ENCODE assay signal across 1 cellular context in genomic region chr12:123949118-123949774, GRCh38.
TF ChIP-seq lines count a peak whose summit lies in the region.

No MANE protein-coding gene starts in this region.

TF ChIP-seq in HepG2, 621 proteins besides CTCF, POLR2A, EP300 and RAD21 (continued from another document and continues in another):
- TF ChIP-seq ZBED4 (CRISPR knock-in tag; IDR thresholded peaks at IDR 0.05; ENCODE audit: borderline replicate concordance) (no peak), HNF4A (CRISPR knock-in tag; IDR thresholded peaks at IDR 0.05) (peak; percentile 93), SALL1 (CRISPR knock-in tag; IDR thresholded peaks at IDR 0.05) (peak; percentile 54), ZNF142 (CRISPR knock-in tag; IDR thresholded peaks at IDR 0.05) (no peak), MTA1 (CRISPR knock-in tag; IDR thresholded peaks at IDR 0.05; ENCODE audit: borderline replicate concordance) (peak; percentile 48; the same call in 1 of the 2 replicates), ZBTB7B (CRISPR knock-in tag; IDR thresholded peaks at IDR 0.05) (peak; percentile 35; the same call in 1 of the 2 replicates), ESRRA (CRISPR knock-in tag; IDR thresholded peaks at IDR 0.05; ENCODE audit: low read depth) (peak; percentile 93), ATF3 (CRISPR knock-in tag; IDR thresholded peaks at IDR 0.05) (0 out of 2 replicates have a peak, but pooled peaks have one; percentile 1), ZBTB40 (IDR thresholded peaks at IDR 0.05) (no peak), ZBTB40 (CRISPR knock-in tag; IDR thresholded peaks at IDR 0.05) (no peak; the same call in 1 of the 2 replicates), ZNF629 (CRISPR knock-in tag; conservative IDR thresholded peaks at IDR 0.05) (peak; percentile 56; the same call in 1 of the 2 replicates), NCOR1 (IDR thresholded peaks at IDR 0.05; ENCODE audit: borderline replicate concordance, low read length) (peak; percentile 95), ZNF292 (CRISPR knock-in tag; IDR thresholded peaks at IDR 0.05; ENCODE audit: borderline replicate concordance, low read depth) (peak; percentile 52; the same call in 1 of the 2 replicates), ZFP91 (CRISPR knock-in tag; IDR thresholded peaks at IDR 0.05; ENCODE audit: borderline replicate concordance) (peak; percentile 53; the same call in 1 of the 2 replicates), KDM5B (CRISPR knock-in tag; IDR thresholded peaks at IDR 0.05; ENCODE audit: borderline replicate concordance) (peak; percentile 76; the same call in 1 of the 2 replicates), ZNF768 (CRISPR knock-in tag; IDR thresholded peaks at IDR 0.05) (peak; percentile 36), ELK4 (CRISPR knock-in tag; IDR thresholded peaks at IDR 0.05; ENCODE audit: borderline replicate concordance) (no peak), STAG1 (CRISPR knock-in tag; IDR thresholded peaks at IDR 0.05) (peak; percentile 22; the same call in 1 of the 2 replicates), ATF6 (CRISPR knock-in tag; conservative IDR thresholded peaks at IDR 0.05) (no peak), IRF2 (CRISPR knock-in tag; IDR thresholded peaks at IDR 0.05) (no peak), RNF219 (CRISPR knock-in tag; IDR thresholded peaks at IDR 0.05) (no peak), TMF1 (CRISPR knock-in tag; IDR thresholded peaks at IDR 0.05; ENCODE audit: low read depth) (no peak), ATF1 (CRISPR knock-in tag; IDR thresholded peaks at IDR 0.05) (no peak), U2AF1 (optimal IDR thresholded peaks at IDR 0.05; ENCODE audit: low read depth, low read length) (no peak), TARDBP (CRISPR knock-in tag; IDR thresholded peaks at IDR 0.05) (no peak)
